In the genomic region with DNA sequence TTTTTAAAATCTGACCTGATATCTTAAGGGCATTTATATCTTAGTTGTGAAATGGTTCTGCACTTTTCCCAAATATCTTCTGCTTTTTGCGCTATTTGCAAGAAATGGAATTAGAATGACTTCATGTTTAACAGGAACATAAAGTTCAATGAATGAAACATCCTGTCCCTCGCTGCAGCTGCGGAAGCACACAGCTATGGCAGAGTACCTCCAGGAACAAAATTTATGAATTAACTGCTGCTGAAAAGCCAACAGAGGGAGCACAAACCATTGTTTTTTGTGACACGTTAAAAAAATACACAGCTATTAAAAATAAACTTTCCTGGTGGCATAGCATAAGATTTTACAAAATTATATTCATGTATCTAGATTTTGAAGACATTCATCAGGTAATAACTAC, we compare ENCODE assay signal across 9 cellular contexts.
DNase-seq lines count a peak whose midpoint lies in the region; ATAC-seq and TF ChIP-seq lines count a peak whose summit lies in the region.
"Had no signal": no experiment of that assay in that cellular context is flagged by ENCODE, and none has a peak within 500 bp of the region (broad histone marks: within the 10 kb centered on the region; RNA-seq: fewer than 3 reads in every experiment).

No MANE protein-coding gene starts in this region.

- intact Hi-C loops in prostate gland (cut with DNase I) (loop anchor here (5.0 kb wide), 3 partner anchors 350 to 870 kb away; no protein-coding TSS in a partner anchor), transverse colon (cut with DNase I; ENCODE audit: low total_unique reads) (loop anchor here (10.0 kb wide), 1 partner anchor 588 kb away; no protein-coding TSS in a partner anchor)

- peak; percentile 57 for TF ChIP-seq CTCF in RWPE2 (IDR thresholded peaks at IDR 0.05; ENCODE audit: poor library complexity, severe bottlenecking)
- peak in 3 of 4 experiments; percentile 45 to 70 (median 53) for TF ChIP-seq CTCF in prostate gland (IDR thresholded peaks at IDR 0.05)
- TF ChIP-seq CTCF in transverse colon (IDR thresholded peaks at IDR 0.05), result peak in 2 of 5 experiments; percentile 21 to 24

- H3K4me3 ChIP-seq in RWPE2 (ENCODE audit: severe bottlenecking), result no peak overlapping the region
- H3K4me3 ChIP-seq in prostate gland, result no peak overlapping the region
- H3K4me3 ChIP-seq in transverse colon, result no peak overlapping the region

- TF ChIP-seq EP300 in transverse colon (IDR thresholded peaks at IDR 0.05; ENCODE audit: low read depth), result no peak

- no peak overlapping the region for H3K27ac ChIP-seq in RWPE2 (ENCODE audit: poor library complexity, severe bottlenecking)
- H3K27ac ChIP-seq in prostate gland, result no peak overlapping the region
- no peak overlapping the region for H3K27ac ChIP-seq in transverse colon

- peak; percentile 61 for DNase-seq in EH (ENCODE audit: low read depth)
- no peak for DNase-seq in RWPE2 (ENCODE audit: low spot score)
- DNase-seq in foreskin melanocyte, result peak; percentile 32
- DNase-seq in prostate gland (ENCODE audit: low spot score), result peak; percentile 25
- no peak for DNase-seq in transverse colon
- DNase-seq: activated naive CD8-positive, alpha-beta T cell treated with anti-CD3 and anti-CD28 coated beads for 36 hours had no signal

- ATAC-seq in RWPE2 (ENCODE audit: low read depth) (0 out of 3 replicates have a peak, but pooled peaks have one; percentile 33), HG03571 (IDR thresholded peaks at IDR 0.05; ENCODE audit: unreplicated experiment) (no peak), HG03196 (IDR thresholded peaks at IDR 0.05; ENCODE audit: unreplicated experiment) (no peak), HG02938 (IDR thresholded peaks at IDR 0.05; ENCODE audit: unreplicated experiment) (no peak)

- TF ChIP-seq POLR2A in prostate gland (IDR thresholded peaks at IDR 0.05) (no peak), transverse colon (IDR thresholded peaks at IDR 0.05) (no peak)

- in situ Hi-C loops in transverse colon (cut with MboI; ENCODE audit: low pct_ligation_motif_present in 1 of 4, low pct_unique_long_range_greater_than_20kb in 1 of 4, low sequenced_read_pairs in 3 of 4), result loop anchor here in 1 of 4 donors (25.0 kb wide), 1 partner anchor 870 kb away; the partner anchor contains the start of gene FOXP1

- no peaks in the 10 kb centered on the region for H3K4me1 ChIP-seq in RWPE2 (ENCODE audit: insufficient read depth, poor library complexity, severe bottlenecking)
- H3K4me1 ChIP-seq in prostate gland (replicated peaks), result no peaks in the 10 kb centered on the region
- H3K4me1 ChIP-seq in transverse colon, result no peaks in the 10 kb centered on the region

- 6% methylated on average over 4 of the region's 4 CpGs for WGBS in prostate gland
- WGBS in transverse colon (ENCODE audit: low coverage in 1 of 2), 2 donors, result 21 to 25% methylated on average over 4 of the region's 4 CpGs

- H3K27me3 ChIP-seq in RWPE2 (ENCODE audit: insufficient read depth, poor library complexity, severe bottlenecking) (no peaks in the 10 kb centered on the region), prostate gland (replicated peaks; ENCODE audit: insufficient read depth) (no peaks in the 10 kb centered on the region), transverse colon (no peaks in the 10 kb centered on the region)

- H3K9me3 ChIP-seq in RWPE2 (ENCODE audit: severe bottlenecking), result no peaks in the 10 kb centered on the region
- no peaks in the 10 kb centered on the region for H3K9me3 ChIP-seq in prostate gland
- peaks cover 11 to 14% of the 10 kb centered on the region in 2 donors for H3K9me3 ChIP-seq in transverse colon

- H3K36me3 ChIP-seq in RWPE2 (ENCODE audit: low read depth) (no peaks in the 10 kb centered on the region), prostate gland (no peaks in the 10 kb centered on the region), transverse colon (no peaks in the 10 kb centered on the region)

Comparison
In these comparisons a context has a peak if more than half of its experiments do, and no peak if none do; other contexts are left out.
1. DNase-seq: peak in EH (single experiment), foreskin melanocyte (single experiment) and prostate gland (single experiment); none in RWPE2 (single experiment) and transverse colon (single experiment).